Comparison of ENCODE assay signal across 24 cellular contexts in genomic region chr15:39400821-39401550, GRCh38.
DNase-seq lines count a peak whose midpoint lies in the region; ATAC-seq, FAIRE-seq and TF ChIP-seq lines count a peak whose summit lies in the region.
"Had no signal": no experiment of that assay in that cellular context is flagged by ENCODE, and none has a peak within 500 bp of the region (broad histone marks: within the 10 kb centered on the region; RNA-seq: fewer than 3 reads in every experiment).

No MANE protein-coding gene starts in this region.

- peaks cover 0 to 32% of the 10 kb centered on the region in 2 experiments; a peak in 2 of 5 replicates for H3K4me1 ChIP-seq in K562 (replicated peaks in 1 of 2; ENCODE audit: control insufficient read depth in 2 of 2, insufficient read depth in 2 of 2, low read length in 2 of 2)
- peaks cover 8% of the 10 kb centered on the region for H3K4me1 ChIP-seq in hepatocyte (ENCODE audit: insufficient read depth)
- H3K4me1 ChIP-seq in testis = no peaks in the 10 kb centered on the region
- H3K4me1 ChIP-seq: suprapubic skin had no signal

- no peaks in the 10 kb centered on the region for H3K9me1 ChIP-seq in K562 (ENCODE audit: control insufficient read depth, insufficient read depth, low read length)

- H4K20me1 ChIP-seq in K562 (replicated peaks; ENCODE audit: control insufficient read depth, insufficient read depth, low read length) (no peaks in the 10 kb centered on the region; the same call in 1 of the 2 replicates), hepatocyte (ENCODE audit: insufficient read depth, poor library complexity, severe bottlenecking) (no peaks in the 10 kb centered on the region)

- H3K4me2 ChIP-seq in K562 (ENCODE audit: insufficient read depth, low read length) (no peak overlapping the region), hepatocyte (no peak overlapping the region)

- H3K27me3 ChIP-seq in K562 (ENCODE audit: control insufficient read depth in 2 of 2, insufficient read depth in 2 of 2, low read length in 2 of 2) = no peaks in the 10 kb centered on the region; a peak in 1 of 5 replicates
- no peaks in the 10 kb centered on the region for H3K27me3 ChIP-seq in hepatocyte
- no peaks in the 10 kb centered on the region for H3K27me3 ChIP-seq in testis
- H3K27me3 ChIP-seq: dorsolateral prefrontal cortex, suprapubic skin had no signal

- DNase-seq in HT1080 (ENCODE audit: low read depth) (peak; percentile 17), K562 (ENCODE audit: extremely low read depth in 1 of 4, low spot score in 3 of 4) (peak in 1 of 4 experiments; percentile 24), hepatocyte (ENCODE audit: low spot score) (peak; percentile 35), testis (peak; percentile 23)
- DNase-seq: CD4-positive, alpha-beta T cell; central memory CD4-positive, alpha-beta T cell; glutamatergic neuron; NCI-H1105; NCI-H187 treated with DMSO at 0.1 percent for 48 hours; NCI-H526; right cardiac atrium; SHP77; stimulated activated naive B cell treated with anti-CD40 and anti-IgM and Interleukin-4, amounts not matched to agents 10 μg/mL and 1 μg/mL and 100 μg/mL, for 72 hours had no signal

- H3K9me2 ChIP-seq in hepatocyte (replicated peaks; ENCODE audit: insufficient read depth) = no peaks in the 10 kb centered on the region

- ATAC-seq in K562 = no peak
- no peak for ATAC-seq in GM19467 (IDR thresholded peaks at IDR 0.05; ENCODE audit: unreplicated experiment)
- ATAC-seq in HG03097 (IDR thresholded peaks at IDR 0.05; ENCODE audit: low FRiP score, unreplicated experiment) = no peak
- ATAC-seq in HG03571 (IDR thresholded peaks at IDR 0.05; ENCODE audit: unreplicated experiment) = no peak
- ATAC-seq: right cardiac atrium; stimulated activated naive B cell treated with anti-CD40 and anti-IgM and Interleukin-4, amounts not matched to agents 10 μg/mL and 1 μg/mL and 100 μg/mL, for 72 hours; WTC11 had no signal

- WGBS in K562 (ENCODE audit: insufficient coverage, low coverage, missing lambda C conversion rate) = 14% methylated on average over 7 of the region's 7 CpGs
- 78% methylated on average over 7 of the region's 7 CpGs for WGBS in hepatocyte (ENCODE audit: low lambda C conversion rate, missing lambda C conversion rate)
- 52 to 54% methylated on average over 7 of the region's 7 CpGs for WGBS in testis, 2 donors

- no TSS peak for BruUV-seq in K562 (replicated peaks; lab: Mats Ljungman, UMichigan)

- POLR2A ChIA-PET in K562 (lab: Yijun Ruan, JAX) = no interaction called here

- no peak overlapping the region for H3K9ac ChIP-seq in K562 (ENCODE audit: insufficient read depth in 1 of 2, low read depth in 2 of 2, low read length in 2 of 2)

- TF ChIP-seq CTCF in K562 (IDR thresholded peaks at IDR 0.05 in 2 of 3, conservative IDR thresholded peaks at IDR 0.05 in 1 of 3; ENCODE audit: insufficient read depth in 2 of 3, low read depth in 1 of 3, low read length in 3 of 3) (no peak), hepatocyte (IDR thresholded peaks at IDR 0.05; ENCODE audit: poor library complexity) (no peak), testis (IDR thresholded peaks at IDR 0.05) (no peak)

- in situ Hi-C loops in K562 (cut with MboI) = no loop called here

- no peak for TF ChIP-seq EP300 in K562 (IDR thresholded peaks at IDR 0.05; ENCODE audit: low read length)

- CTCF ChIA-PET in K562 (lab: Yijun Ruan, JAX; ENCODE audit: low intra/inter-chr PET ratio) = no interaction called here

- H2AFZ ChIP-seq in K562 (ENCODE audit: low read depth, low read length) = no peak overlapping the region
- H2AFZ ChIP-seq in hepatocyte = no peak overlapping the region

- TF ChIP-seq RAD21 in K562 (CRISPR knock-in tag; conservative IDR thresholded peaks at IDR 0.05 in 1 of 2, IDR thresholded peaks at IDR 0.05 in 1 of 2) = no peak

- no peak overlapping the region for H3K4me3 ChIP-seq in K562
- H3K4me3 ChIP-seq in hepatocyte = no peak overlapping the region
- no peak overlapping the region for H3K4me3 ChIP-seq in testis
- H3K4me3 ChIP-seq: dorsolateral prefrontal cortex, lung, suprapubic skin had no signal

- intact Hi-C loops in K562 (cut with micrococcal nuclease) (no loop called here), testis (cut with DNase I; ENCODE audit: low total_unique reads) (no loop called here)

- no peaks in the 10 kb centered on the region for H3K9me3 ChIP-seq in K562 (replicated peaks; ENCODE audit: control insufficient read depth, insufficient read depth, low read depth, low read length)
- no peaks in the 10 kb centered on the region for H3K9me3 ChIP-seq in hepatocyte (ENCODE audit: low read depth)
- H3K9me3 ChIP-seq in testis = no peaks in the 10 kb centered on the region
- H3K9me3 ChIP-seq: suprapubic skin had no signal

- TF ChIP-seq POLR2A in K562 (conservative IDR thresholded peaks at IDR 0.05) = no peak
- TF ChIP-seq POLR2A in testis (IDR thresholded peaks at IDR 0.05) = no peak

- peak; percentile 29 for FAIRE-seq in K562 (lab: Jason Lieb, UNC)
- FAIRE-seq: D721Med, endothelial cell of umbilical vein, H1, urothelium cell line had no signal

- H3K79me2 ChIP-seq in K562 (ENCODE audit: control insufficient read depth, insufficient read depth, low read length) (no peaks in the 10 kb centered on the region), hepatocyte (no peaks in the 10 kb centered on the region)

- no peak overlapping the region for H3K27ac ChIP-seq in K562 (ENCODE audit: extremely low read depth, low read depth, low read length)
- H3K27ac ChIP-seq in hepatocyte = no peak overlapping the region
- H3K27ac ChIP-seq in testis = no peak overlapping the region
- H3K27ac ChIP-seq: dorsolateral prefrontal cortex, suprapubic skin had no signal

- H3K36me3 ChIP-seq in K562 (ENCODE audit: control insufficient read depth, insufficient read depth, low read length) (no peaks in the 10 kb centered on the region), hepatocyte (replicated peaks; ENCODE audit: insufficient read depth, low read depth) (no peaks in the 10 kb centered on the region), testis (ENCODE audit: low read depth, missing control alignments) (no peaks in the 10 kb centered on the region)
- H3K36me3 ChIP-seq: suprapubic skin had no signal

TF ChIP-seq in K562, 482 proteins besides CTCF, POLR2A, EP300 and RAD21:
- TF ChIP-seq ZNF445 (CRISPR knock-in tag; IDR thresholded peaks at IDR 0.05; ENCODE audit: low read depth) (no peak), ZBTB49 (CRISPR knock-in tag; IDR thresholded peaks at IDR 0.05; ENCODE audit: borderline replicate concordance) (no peak), FOSL1 (tag; conservative IDR thresholded peaks at IDR 0.05) (peak; percentile 56; the same call in 1 of the 2 replicates), L3MBTL2 (IDR thresholded peaks at IDR 0.05) (no peak), EGR1 (conservative IDR thresholded peaks at IDR 0.05) (0 out of 2 replicates have a peak, but pooled peaks have one; percentile 7), GABPB2 (CRISPR knock-in tag; conservative IDR thresholded peaks at IDR 0.05) (no peak)
